Comparison of ENCODE assay signal across 16 cellular contexts in the genomic region with DNA sequence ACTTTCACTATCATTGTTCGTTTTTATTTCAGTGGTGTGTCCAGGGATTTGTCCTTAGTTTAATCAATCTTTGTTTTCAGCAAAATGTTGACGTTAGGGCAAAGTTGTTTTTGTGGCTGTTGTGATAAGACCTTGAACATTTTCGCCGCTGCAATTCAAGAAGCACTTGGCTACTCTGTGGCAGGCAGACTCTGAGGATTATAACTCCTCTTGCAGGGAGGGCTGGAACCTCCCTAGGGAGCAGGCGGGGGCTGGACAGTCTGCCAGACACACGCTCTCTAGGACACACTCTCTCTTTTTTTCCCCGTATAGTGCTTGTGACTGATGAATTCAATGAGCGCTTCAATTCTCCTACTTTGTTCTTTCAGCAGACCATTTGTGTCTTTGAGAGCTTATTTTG.
DNase-seq lines count a peak whose midpoint lies in the region; ATAC-seq and TF ChIP-seq lines count a peak whose summit lies in the region.
"Had no signal": no experiment of that assay in that cellular context is flagged by ENCODE, and none has a peak within 500 bp of the region (broad histone marks: within the 10 kb centered on the region; RNA-seq: fewer than 3 reads in every experiment).

No MANE protein-coding gene starts in this region.

- no peak overlapping the region for H2AFZ ChIP-seq in MM.1S (ENCODE audit: low read length)

- H3K9me3 Mint-ChIP-seq in CD8-positive, alpha-beta memory T cell: peaks cover 0 to 8% (median 5%) of the 10 kb centered on the region in 5 donors

- WGBS in heart right ventricle, 2 donors: 9 to 11% methylated on average over 8 of the region's 8 CpGs
- 7 to 14% (median 13%) methylated on average over 8 of the region's 8 CpGs for WGBS in psoas muscle, 3 donors

- no peak overlapping the region for H3K27ac Mint-ChIP-seq in CD8-positive, alpha-beta memory T cell
- H3K27ac Mint-ChIP-seq: activated CD4-positive, alpha-beta T cell treated with anti-CD3 and anti-CD28 coated beads for 36 hours; dendritic cell treated with granulocyte-macrophage colony-stimulating factor and Interleukin-4, amounts not matched to agents 40 ng/mL and 50 ng/mL, for 4 days; naive thymus-derived CD8-positive, alpha-beta T cell; stimulated activated naive CD8-positive, alpha-beta T cell treated with anti-CD3 and anti-CD28 coated beads, Interleukin-15, Interleukin-2, amounts not matched to agents 100 ng/mL and 50 ng/mL, for 24 hours had no signal

- intact Hi-C loops in heart right ventricle (cut with DNase I) (no loop called here), psoas muscle (cut with DNase I) (no loop called here)

- peak overlapping the region in 1 of 10 donors; percentile 11 for H3K27ac ChIP-seq in heart right ventricle
- no peak overlapping the region for H3K27ac ChIP-seq in psoas muscle
- H3K27ac ChIP-seq in MM.1S (ENCODE audit: low read length): no peak overlapping the region
- H3K27ac ChIP-seq in CD8-positive, alpha-beta memory T cell (ENCODE audit: low read depth, low read length): no peak overlapping the region
- H3K27ac ChIP-seq: KMS-11 had no signal

- H3K4me3 Mint-ChIP-seq in CD8-positive, alpha-beta memory T cell: no peak overlapping the region
- H3K4me3 Mint-ChIP-seq: activated CD4-positive, alpha-beta T cell treated with anti-CD3 and anti-CD28 coated beads for 36 hours; dendritic cell treated with granulocyte-macrophage colony-stimulating factor and Interleukin-4, amounts not matched to agents 40 ng/mL and 50 ng/mL, for 4 days; naive thymus-derived CD8-positive, alpha-beta T cell; stimulated activated naive CD8-positive, alpha-beta T cell treated with anti-CD3 and anti-CD28 coated beads, Interleukin-15, Interleukin-2, amounts not matched to agents 100 ng/mL and 50 ng/mL, for 24 hours had no signal

- ATAC-seq in heart right ventricle (peak; percentile 85 to 95 (median 92)), psoas muscle (peak in 1 of 4 donors; percentile 48), HG03095 (IDR thresholded peaks at IDR 0.05; ENCODE audit: unreplicated experiment) (no peak)
- ATAC-seq: activated CD4-positive, alpha-beta T cell treated with anti-CD3 and anti-CD28 coated beads for 36 hours; naive thymus-derived CD8-positive, alpha-beta T cell had no signal

- H3K27me3 ChIP-seq in heart right ventricle: no peaks in the 10 kb centered on the region
- peaks cover 0 to 2% (median 0%) of the 10 kb centered on the region in 3 donors for H3K27me3 ChIP-seq in psoas muscle (ENCODE audit: insufficient read depth in 3 of 3, low read length in 2 of 3)
- no peaks in the 10 kb centered on the region for H3K27me3 ChIP-seq in MM.1S (replicated peaks; ENCODE audit: insufficient read depth, low read length)
- no peaks in the 10 kb centered on the region for H3K27me3 ChIP-seq in CD8-positive, alpha-beta memory T cell (ENCODE audit: insufficient read depth, low read length, poor library complexity, severe bottlenecking)

- H3K27me3 Mint-ChIP-seq in CD8-positive, alpha-beta memory T cell: no peaks in the 10 kb centered on the region
- H3K27me3 Mint-ChIP-seq: activated CD4-positive, alpha-beta T cell treated with anti-CD3 and anti-CD28 coated beads for 36 hours; dendritic cell treated with granulocyte-macrophage colony-stimulating factor and Interleukin-4, amounts not matched to agents 40 ng/mL and 50 ng/mL, for 4 days; naive thymus-derived CD8-positive, alpha-beta T cell; stimulated activated naive CD8-positive, alpha-beta T cell treated with anti-CD3 and anti-CD28 coated beads, Interleukin-15, Interleukin-2, amounts not matched to agents 100 ng/mL and 50 ng/mL, for 24 hours had no signal

- H3K9me2 ChIP-seq in MM.1S (replicated peaks; ENCODE audit: insufficient read depth, low read length): no peaks in the 10 kb centered on the region
- H3K9me2 ChIP-seq: SK-N-SH had no signal

- CTCF ChIA-PET in CD8-positive, alpha-beta memory T cell (lab: Charles Lee): no interaction called here

- H3K36me3 ChIP-seq in heart right ventricle: no peaks in the 10 kb centered on the region
- H3K36me3 ChIP-seq in psoas muscle (ENCODE audit: insufficient read depth in 1 of 2, low read depth in 1 of 2): no peaks in the 10 kb centered on the region
- no peaks in the 10 kb centered on the region for H3K36me3 ChIP-seq in MM.1S (replicated peaks; ENCODE audit: insufficient read depth, low read length)
- H3K36me3 ChIP-seq in CD8-positive, alpha-beta memory T cell (ENCODE audit: insufficient read depth, low read length): no peaks in the 10 kb centered on the region

- DNase-seq in Daoy (ENCODE audit: low read depth) (peak; percentile 4), amniotic epithelial cell (ENCODE audit: low read depth) (peak; percentile 58), heart right ventricle (peak; percentile 70 to 75), psoas muscle (peak; percentile 41 to 69), T-helper 9 cell (no peak), MM.1S (no peak)
- no peak for DNase-seq in CD8-positive, alpha-beta memory T cell
- DNase-seq: activated CD4-positive, alpha-beta T cell treated with anti-CD3 and anti-CD28 coated beads for 36 hours; activated gamma-delta T cell; naive thymus-derived CD8-positive, alpha-beta T cell; NCI-H2171 treated with DMSO at 0.1 percent for 48 hours; SK-N-SH had no signal

- no peaks in the 10 kb centered on the region for H3F3A ChIP-seq in MM.1S (ENCODE audit: insufficient read depth, low read length)

- peaks cover 0 to 44% (median 10%) of the 10 kb centered on the region in 9 donors for H3K4me1 ChIP-seq in heart right ventricle
- no peaks in the 10 kb centered on the region for H3K4me1 ChIP-seq in psoas muscle
- H3K4me1 ChIP-seq in MM.1S (ENCODE audit: low read length): no peaks in the 10 kb centered on the region
- H3K4me1 ChIP-seq in CD8-positive, alpha-beta memory T cell (ENCODE audit: insufficient read depth, low read length): no peaks in the 10 kb centered on the region

- TF ChIP-seq CTCF in heart right ventricle (IDR thresholded peaks at IDR 0.05) (no peak), psoas muscle (IDR thresholded peaks at IDR 0.05) (no peak), MM.1S (IDR thresholded peaks at IDR 0.05; ENCODE audit: low read length) (no peak)

- POLR2A ChIA-PET in CD8-positive, alpha-beta memory T cell (lab: Charles Lee): no interaction called here

- H3K9ac ChIP-seq in MM.1S (ENCODE audit: low read length): no peak overlapping the region
- H3K9ac ChIP-seq: KMS-11, SK-N-SH had no signal

- peaks cover 46% of the 10 kb centered on the region for H3K79me2 ChIP-seq in MM.1S (ENCODE audit: low read length)

- no peaks in the 10 kb centered on the region for H3K36me3 Mint-ChIP-seq in CD8-positive, alpha-beta memory T cell
- H3K36me3 Mint-ChIP-seq: naive thymus-derived CD8-positive, alpha-beta T cell had no signal

- H3K4me1 Mint-ChIP-seq in CD8-positive, alpha-beta memory T cell: no peaks in the 10 kb centered on the region
- H3K4me1 Mint-ChIP-seq: activated CD4-positive, alpha-beta T cell treated with anti-CD3 and anti-CD28 coated beads for 36 hours; naive thymus-derived CD8-positive, alpha-beta T cell had no signal

- H3K4me3 ChIP-seq in heart right ventricle (peak overlapping the region in 9 of 10 donors; percentile 8 to 53 (median 35)), psoas muscle (peak overlapping the region; percentile 37), MM.1S (ENCODE audit: low read length) (no peak overlapping the region)
- no peak overlapping the region for H3K4me3 ChIP-seq in CD8-positive, alpha-beta memory T cell (ENCODE audit: low read length)

- H3K9me3 ChIP-seq in heart right ventricle (peaks cover 0 to 16% (median 5%) of the 10 kb centered on the region in 11 donors), psoas muscle (peaks cover 5% of the 10 kb centered on the region), MM.1S (replicated peaks; ENCODE audit: insufficient read depth, low read length) (no peaks in the 10 kb centered on the region)
- no peaks in the 10 kb centered on the region for H3K9me3 ChIP-seq in CD8-positive, alpha-beta memory T cell (ENCODE audit: low read length)
- H3K9me3 ChIP-seq: SK-N-SH had no signal

- no peak overlapping the region for H3K4me2 ChIP-seq in MM.1S (ENCODE audit: low read depth, low read length)
- H3K4me2 ChIP-seq: KMS-11, SK-N-SH had no signal

- no peaks in the 10 kb centered on the region for H4K20me1 ChIP-seq in MM.1S (ENCODE audit: insufficient read depth, low read length)

Comparison
In these comparisons a context has a peak if more than half of its experiments do, and no peak if none do; other contexts are left out.
1. DNase-seq: peak in Daoy (single experiment), amniotic epithelial cell (single experiment), heart right ventricle (2 of 2) and psoas muscle (2 of 2); none in T-helper 9 cell (single experiment), MM.1S (single experiment) and CD8-positive, alpha-beta memory T cell (0 of 5).
2. H3K4me3 ChIP-seq: peak in heart right ventricle (9 of 10) and psoas muscle (single experiment); none in MM.1S (single experiment) and CD8-positive, alpha-beta memory T cell (single experiment).